In genomic region chr22:46115755-46116490, GRCh38 we compare ENCODE assay signal across 12 cellular contexts. TPM values are rescaled to one million over a fixed set of nuclear protein-coding genes. Genes with fewer than 3 reads are reported as not detected.
A peak's percentile ranks its signal among the peaks of the same experiment; 100 is the strongest.
DNase-seq lines count a peak whose midpoint lies in the region; ATAC-seq and TF ChIP-seq lines count a peak whose summit lies in the region.
"Had no signal": no experiment of that assay in that cellular context is flagged by ENCODE, and none has a peak within 500 bp of the region (broad histone marks: within the 10 kb centered on the region; RNA-seq: fewer than 3 reads in every experiment).

No MANE protein-coding gene starts in this region.

- no peak for TF ChIP-seq CTCF in breast epithelium (IDR thresholded peaks at IDR 0.05)

- TF ChIP-seq POLR2A in breast epithelium (IDR thresholded peaks at IDR 0.05), result no peak

- peak overlapping the region; percentile 82 for H3K27ac ChIP-seq in GM23248
- peak overlapping the region; percentile 91 to 99 for H3K27ac ChIP-seq in breast epithelium
- peak overlapping the region; percentile 82 for H3K27ac ChIP-seq in stomach smooth muscle (ENCODE audit: low read length)
- H3K27ac ChIP-seq: neural progenitor cell had no signal

- peak; percentile 17 for ATAC-seq in left colon
- no peak for ATAC-seq in HG03457 (IDR thresholded peaks at IDR 0.05; ENCODE audit: unreplicated experiment)
- no peak for ATAC-seq in GM21515 (IDR thresholded peaks at IDR 0.05; ENCODE audit: unreplicated experiment)
- ATAC-seq in stimulated activated memory B cell treated with anti-CD40 and anti-IgM and Interleukin-4, amounts not matched to agents 10 μg/mL and 1 μg/mL and 100 μg/mL, for 72 hours, result no peak

- 29 to 30% methylated on average over 23 of the region's 23 CpGs for WGBS in GM23248 (ENCODE audit: low coverage in 1 of 2, low lambda C conversion rate in 2 of 2, missing lambda C conversion rate in 2 of 2), 2 experiments

- no peak overlapping the region for H3K4me3 Mint-ChIP-seq in stimulated activated memory B cell treated with anti-CD40 and anti-IgM and Interleukin-4, amounts not matched to agents 10 μg/mL and 1 μg/mL and 100 μg/mL, for 72 hours
- H3K4me3 Mint-ChIP-seq: activated CD4-positive, alpha-beta T cell treated with anti-CD3 and anti-CD28 coated beads, Interleukin-2, amount 10 ng/mL, durations not matched to agents 7 days and 5 days; endodermal cell; neural progenitor cell had no signal

- no peak overlapping the region for H3K4me3 ChIP-seq in GM23248
- no peak overlapping the region for H3K4me3 ChIP-seq in breast epithelium
- no peak overlapping the region for H3K4me3 ChIP-seq in stomach smooth muscle (ENCODE audit: low read length in 2 of 2)
- H3K4me3 ChIP-seq: neural progenitor cell, SK-N-MC had no signal

- no peaks in the 10 kb centered on the region for H3K9me3 Mint-ChIP-seq in stimulated activated memory B cell treated with anti-CD40 and anti-IgM and Interleukin-4, amounts not matched to agents 10 μg/mL and 1 μg/mL and 100 μg/mL, for 72 hours
- H3K9me3 Mint-ChIP-seq: activated CD4-positive, alpha-beta T cell treated with anti-CD3 and anti-CD28 coated beads, Interleukin-2, amount 10 ng/mL, durations not matched to agents 7 days and 5 days; endodermal cell; neural progenitor cell had no signal

- H3K36me3 Mint-ChIP-seq in stimulated activated memory B cell treated with anti-CD40 and anti-IgM and Interleukin-4, amounts not matched to agents 10 μg/mL and 1 μg/mL and 100 μg/mL, for 72 hours, result no peaks in the 10 kb centered on the region
- H3K36me3 Mint-ChIP-seq: neural progenitor cell had no signal

- peaks cover 11% of the 10 kb centered on the region for H3K4me1 Mint-ChIP-seq in stimulated activated memory B cell treated with anti-CD40 and anti-IgM and Interleukin-4, amounts not matched to agents 10 μg/mL and 1 μg/mL and 100 μg/mL, for 72 hours
- H3K4me1 Mint-ChIP-seq: endodermal cell had no signal

- no peaks in the 10 kb centered on the region for H3K9me2 ChIP-seq in GM23248 (ENCODE audit: insufficient read depth)

- POLR2A ChIA-PET in HEK293T (lab: Yijun Ruan, JAX), result interaction anchor here (1.2 to 3.3 kb wide), 2 partner anchors 45 to 109 kb away, joined by 3 to 18 read pairs; no protein-coding TSS in a partner anchor

- no peaks in the 10 kb centered on the region for H3K9me3 ChIP-seq in GM23248 (ENCODE audit: low read depth)
- H3K9me3 ChIP-seq in breast epithelium, result no peaks in the 10 kb centered on the region
- H3K9me3 ChIP-seq in stomach smooth muscle (ENCODE audit: control insufficient read depth in 2 of 2, low read length in 2 of 2), result no peaks in the 10 kb centered on the region

- intact Hi-C loops in breast epithelium (cut with DNase I; ENCODE audit: low total_unique reads), result loop anchor here (2.0 kb wide), 1 partner anchor 105 kb away; no protein-coding TSS in a partner anchor
- intact Hi-C loops in left colon (cut with DNase I, micrococcal nuclease), result loop anchor here (2.0 to 5.0 kb wide), 2 partner anchors 109 kb away; no protein-coding TSS in a partner anchor

- in situ Hi-C loops in GM23248 (cut with MboI), result no loop called here

- H3K4me1 ChIP-seq in GM23248 (ENCODE audit: insufficient read depth) (peaks cover 18% of the 10 kb centered on the region), breast epithelium (peaks cover 9 to 17% of the 10 kb centered on the region in 2 donors), stomach smooth muscle (ENCODE audit: control insufficient read depth, insufficient read depth, low read length) (peaks cover 66% of the 10 kb centered on the region)

- peaks cover 14% of the 10 kb centered on the region; the same call in 1 of the 2 replicates for H3K79me2 ChIP-seq in GM23248 (ENCODE audit: insufficient read depth)

- no peaks in the 10 kb centered on the region for H4K20me1 ChIP-seq in GM23248 (ENCODE audit: insufficient read depth)

- H3K9ac ChIP-seq in GM23248 (peak overlapping the region; percentile 48), stomach smooth muscle (ENCODE audit: low read length in 2 of 2) (peak overlapping the region; percentile 42 to 49)
- H3K9ac ChIP-seq: neural progenitor cell had no signal

- no peaks in the 10 kb centered on the region for H3K27me3 ChIP-seq in GM23248 (replicated peaks; ENCODE audit: insufficient read depth)
- no peaks in the 10 kb centered on the region for H3K27me3 ChIP-seq in breast epithelium
- H3K27me3 ChIP-seq in stomach smooth muscle (ENCODE audit: control insufficient read depth in 1 of 2, insufficient read depth in 2 of 2, low read length in 2 of 2), result no peaks in the 10 kb centered on the region
- H3K27me3 ChIP-seq: neural progenitor cell had no signal

- CTCF ChIA-PET in HEK293T (lab: Yijun Ruan, JAX), result interaction anchor here (1.4 to 9.3 kb wide), 3 partner anchors 109 to 121 kb away, joined by 6 to 113 read pairs (median 22); no protein-coding TSS in a partner anchor

- H3F3A ChIP-seq in GM23248 (ENCODE audit: insufficient read depth), result peaks cover 78% of the 10 kb centered on the region

- H3K4me2 ChIP-seq in GM23248 (ENCODE audit: unreplicated experiment), result no peak overlapping the region
- H3K4me2 ChIP-seq: neural progenitor cell had no signal

- DNase-seq in GM23248 (no peak), breast epithelium (ENCODE audit: low spot score in 2 of 2) (no peak), left colon (peak in 1 of 2 donors; percentile 38), HEK293T (ENCODE audit: extremely low spot score) (no peak)

- peaks cover 7% of the 10 kb centered on the region; the same call in 1 of the 2 replicates for H3K36me3 ChIP-seq in GM23248 (ENCODE audit: low read depth)
- no peaks in the 10 kb centered on the region for H3K36me3 ChIP-seq in breast epithelium
- peaks cover 2 to 14% of the 10 kb centered on the region in 2 donors for H3K36me3 ChIP-seq in stomach smooth muscle (ENCODE audit: control insufficient read depth in 2 of 2, insufficient read depth in 2 of 2, low read length in 2 of 2)
- H3K36me3 ChIP-seq: neural progenitor cell had no signal

- no peak overlapping the region for H3K27ac Mint-ChIP-seq in stimulated activated memory B cell treated with anti-CD40 and anti-IgM and Interleukin-4, amounts not matched to agents 10 μg/mL and 1 μg/mL and 100 μg/mL, for 72 hours
- H3K27ac Mint-ChIP-seq: endodermal cell, neural progenitor cell had no signal

- H3K27me3 Mint-ChIP-seq in stimulated activated memory B cell treated with anti-CD40 and anti-IgM and Interleukin-4, amounts not matched to agents 10 μg/mL and 1 μg/mL and 100 μg/mL, for 72 hours, result peaks cover 12% of the 10 kb centered on the region
- H3K27me3 Mint-ChIP-seq: activated CD4-positive, alpha-beta T cell treated with anti-CD3 and anti-CD28 coated beads, Interleukin-2, amount 10 ng/mL, durations not matched to agents 7 days and 5 days had no signal

- no peak overlapping the region for H2AFZ ChIP-seq in GM23248
- H2AFZ ChIP-seq: neural progenitor cell had no signal

TF ChIP-seq in HEK293T, 16 proteins besides CTCF, POLR2A, EP300 and RAD21:
- TF ChIP-seq PKNOX1 (IDR thresholded peaks at IDR 0.05), result no peak
- TF ChIP-seq HDGF (IDR thresholded peaks at IDR 0.05; ENCODE audit: borderline replicate concordance), result no peak
- TF ChIP-seq ARNT (IDR thresholded peaks at IDR 0.05), result no peak
- no peak for TF ChIP-seq L3MBTL2 (conservative IDR thresholded peaks at IDR 0.05)
- no peak for TF ChIP-seq CTBP1 (IDR thresholded peaks at IDR 0.05; ENCODE audit: borderline replicate concordance)
- TF ChIP-seq FOXA1 (IDR thresholded peaks at IDR 0.05), result no peak
- TF ChIP-seq FOXM1 (IDR thresholded peaks at IDR 0.05; ENCODE audit: borderline replicate concordance), result no peak
- TF ChIP-seq NFRKB (IDR thresholded peaks at IDR 0.05), result no peak
- no peak for TF ChIP-seq ZNF384 (IDR thresholded peaks at IDR 0.05)
- TF ChIP-seq BHLHE40 (IDR thresholded peaks at IDR 0.05; ENCODE audit: borderline replicate concordance), result no peak
- TF ChIP-seq SUZ12 (IDR thresholded peaks at IDR 0.05), result no peak
- no peak for TF ChIP-seq ELF4 (IDR thresholded peaks at IDR 0.05)
- no peak for TF ChIP-seq TARDBP (IDR thresholded peaks at IDR 0.05)
- no peak for TF ChIP-seq LEF1 (IDR thresholded peaks at IDR 0.05; ENCODE audit: borderline replicate concordance)
- no peak for TF ChIP-seq SP1 (IDR thresholded peaks at IDR 0.05)
- no peak for TF ChIP-seq FOXK2 (IDR thresholded peaks at IDR 0.05)

RNA-seq across cellular contexts. Expression of gene PPARA, which starts 34.4 kb away (rescaled TPM):
- 10.9 and 14.4 TPM in 2 replicates for total RNA-seq in GM23248 (2014; rRNA removed; shearing (Covaris generic))
- polyA plus RNA-seq in GM23248 (2016; fragmentation: Nextera tagmentation; extraction: Ambion mirVana), result 8.4 and 8.7 TPM in 2 replicates
- total RNA-seq in breast epithelium (10 to 100 TPM; 15.2 to 31.0 (median 22.3) TPM), left colon (10 to 100 TPM; 70.4 to 73.9 TPM)
